In genomic region chr7:92143192-92143880, GRCh38 we compare ENCODE assay signal across 10 cellular contexts. TPM values are rescaled to one million over a fixed set of nuclear protein-coding genes. Genes with fewer than 3 reads are reported as not detected.
"Had no signal": no experiment of that assay in that cellular context is flagged by ENCODE, and none has a peak within 500 bp of the region (broad histone marks: within the 10 kb centered on the region; RNA-seq: fewer than 3 reads in every experiment).

No MANE protein-coding gene starts in this region.

RNA-seq across cellular contexts. Expression of gene LRRD1, which starts 35.6 kb away (rescaled TPM):
- total RNA-seq: colonic mucosa, endodermal cell, epithelial cell of proximal tubule, esophagus mucosa, esophagus squamous epithelium, fibroblast of villous mesenchyme, gastrocnemius medialis had no signal
- polyA plus RNA-seq: foreskin keratinocyte, heart left ventricle, heart right ventricle had no signal
